ENCODE assay signal across 1 cellular context in the genomic region with DNA sequence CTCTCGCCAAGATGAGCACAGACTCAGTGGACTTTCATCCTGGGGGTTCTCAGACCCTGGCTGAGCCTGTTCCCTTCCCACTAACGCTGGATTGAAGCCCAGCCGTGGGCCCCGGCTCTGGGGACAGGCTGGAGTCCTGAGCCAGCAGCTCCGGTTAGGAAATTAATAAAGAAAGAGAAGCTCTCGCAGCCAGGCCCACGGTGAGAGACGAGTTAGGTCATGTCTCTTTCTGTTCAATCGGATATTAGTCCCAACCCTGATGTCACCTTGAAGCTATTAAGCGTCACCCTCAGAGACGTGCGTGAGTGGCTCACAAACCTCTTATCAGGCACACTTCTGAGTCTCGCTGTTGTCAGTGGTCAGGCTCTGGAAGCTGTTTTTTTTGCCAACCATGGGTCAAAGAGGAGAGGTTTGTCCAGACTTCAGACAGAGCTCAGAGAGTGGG.
A peak's percentile ranks its signal among the peaks of the same experiment; 100 is the strongest.
TF ChIP-seq lines count a peak whose summit lies in the region.

No MANE protein-coding gene starts in this region.

TF ChIP-seq in HepG2, 621 proteins besides CTCF, POLR2A, EP300 and RAD21 (continued from another document and continues in another):
- TF ChIP-seq NFATC3 (CRISPR knock-in tag; IDR thresholded peaks at IDR 0.05) = no peak
- peak; percentile 33; the same call in 1 of the 2 replicates for TF ChIP-seq ZFX (CRISPR knock-in tag; IDR thresholded peaks at IDR 0.05; ENCODE audit: low read depth)
- TF ChIP-seq, protein P1, sequence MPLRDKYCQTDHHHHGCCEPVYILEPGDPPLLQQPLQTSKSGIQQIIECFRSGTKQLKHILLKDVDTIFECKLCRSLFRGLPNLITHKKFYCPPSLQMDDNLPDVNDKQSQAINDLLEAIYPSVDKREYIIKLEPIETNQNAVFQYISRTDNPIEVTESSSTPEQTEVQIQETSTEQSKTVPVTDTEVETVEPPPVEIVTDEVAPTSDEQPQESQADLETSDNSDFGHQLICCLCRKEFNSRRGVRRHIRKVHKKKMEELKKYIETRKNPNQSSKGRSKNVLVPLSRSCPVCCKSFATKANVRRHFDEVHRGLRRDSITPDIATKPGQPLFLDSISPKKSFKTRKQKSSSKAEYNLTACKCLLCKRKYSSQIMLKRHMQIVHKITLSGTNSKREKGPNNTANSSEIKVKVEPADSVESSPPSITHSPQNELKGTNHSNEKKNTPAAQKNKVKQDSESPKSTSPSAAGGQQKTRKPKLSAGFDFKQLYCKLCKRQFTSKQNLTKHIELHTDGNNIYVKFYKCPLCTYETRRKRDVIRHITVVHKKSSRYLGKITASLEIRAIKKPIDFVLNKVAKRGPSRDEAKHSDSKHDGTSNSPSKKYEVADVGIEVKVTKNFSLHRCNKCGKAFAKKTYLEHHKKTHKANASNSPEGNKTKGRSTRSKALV (CRISPR knock-in tag; IDR thresholded peaks at IDR 0.05) = 0 out of 2 replicates have a peak, but pooled peaks have one; percentile 45
- no peak for TF ChIP-seq SETDB1 (CRISPR knock-in tag; IDR thresholded peaks at IDR 0.05; ENCODE audit: borderline replicate concordance)
- TF ChIP-seq ELF4 (CRISPR knock-in tag; IDR thresholded peaks at IDR 0.05; ENCODE audit: borderline replicate concordance) = no peak
- TF ChIP-seq HOXA5 (CRISPR knock-in tag; IDR thresholded peaks at IDR 0.05) = peak; percentile 42; the same call in 1 of the 2 replicates
- no peak for TF ChIP-seq SYNCRIP (IDR thresholded peaks at IDR 0.05; ENCODE audit: insufficient read depth, low read depth, low read length)
- TF ChIP-seq ASH2L (IDR thresholded peaks at IDR 0.05; ENCODE audit: insufficient read length, low read depth, low read length) = no peak
- TF ChIP-seq SATB2 (CRISPR knock-in tag; IDR thresholded peaks at IDR 0.05) = no peak
- no peak for TF ChIP-seq ZNF33A (CRISPR knock-in tag; IDR thresholded peaks at IDR 0.05; ENCODE audit: borderline replicate concordance)
- no peak for TF ChIP-seq ZNF713 (CRISPR knock-in tag; IDR thresholded peaks at IDR 0.05)
- 0 out of 2 replicates have a peak, but pooled peaks have one; percentile 42 for TF ChIP-seq MTA1 (CRISPR knock-in tag; IDR thresholded peaks at IDR 0.05; ENCODE audit: borderline replicate concordance)
- TF ChIP-seq HDAC2 (CRISPR knock-in tag; IDR thresholded peaks at IDR 0.05) = no peak
- TF ChIP-seq, protein P2, sequence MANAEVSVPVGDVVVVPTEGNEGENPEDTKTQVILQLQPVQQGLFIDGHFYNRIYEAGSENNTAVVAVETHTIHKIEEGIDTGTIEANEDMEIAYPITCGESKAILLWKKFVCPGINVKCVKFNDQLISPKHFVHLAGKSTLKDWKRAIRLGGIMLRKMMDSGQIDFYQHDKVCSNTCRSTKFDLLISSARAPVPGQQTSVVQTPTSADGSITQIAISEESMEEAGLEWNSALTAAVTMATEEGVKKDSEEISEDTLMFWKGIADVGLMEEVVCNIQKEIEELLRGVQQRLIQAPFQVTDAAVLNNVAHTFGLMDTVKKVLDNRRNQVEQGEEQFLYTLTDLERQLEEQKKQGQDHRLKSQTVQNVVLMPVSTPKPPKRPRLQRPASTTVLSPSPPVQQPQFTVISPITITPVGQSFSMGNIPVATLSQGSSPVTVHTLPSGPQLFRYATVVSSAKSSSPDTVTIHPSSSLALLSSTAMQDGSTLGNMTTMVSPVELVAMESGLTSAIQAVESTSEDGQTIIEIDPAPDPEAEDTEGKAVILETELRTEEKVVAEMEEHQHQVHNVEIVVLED (CRISPR knock-in tag; IDR thresholded peaks at IDR 0.05; ENCODE audit: borderline replicate concordance) = no peak
- TF ChIP-seq ZNF350 (CRISPR knock-in tag; IDR thresholded peaks at IDR 0.05; ENCODE audit: borderline replicate concordance, low read depth) = 0 out of 2 replicates have a peak, but pooled peaks have one; percentile 24
- TF ChIP-seq HDAC1 (CRISPR knock-in tag; IDR thresholded peaks at IDR 0.05) = no peak
- no peak for TF ChIP-seq NCOA5 (CRISPR knock-in tag; IDR thresholded peaks at IDR 0.05)
- TF ChIP-seq ZBTB7B (CRISPR knock-in tag; IDR thresholded peaks at IDR 0.05) = peak; percentile 32; the same call in 1 of the 2 replicates
- 0 out of 2 replicates have a peak, but pooled peaks have one; percentile 26 for TF ChIP-seq NFKB2 (CRISPR knock-in tag; IDR thresholded peaks at IDR 0.05; ENCODE audit: borderline replicate concordance)
- no peak for TF ChIP-seq ZNF552 (CRISPR knock-in tag; IDR thresholded peaks at IDR 0.05; ENCODE audit: borderline replicate concordance)
- TF ChIP-seq ZNF224 (CRISPR knock-in tag; IDR thresholded peaks at IDR 0.05) = no peak
- no peak for TF ChIP-seq REXO4 (CRISPR knock-in tag; IDR thresholded peaks at IDR 0.05; ENCODE audit: borderline replicate concordance)
- TF ChIP-seq, protein P3, sequence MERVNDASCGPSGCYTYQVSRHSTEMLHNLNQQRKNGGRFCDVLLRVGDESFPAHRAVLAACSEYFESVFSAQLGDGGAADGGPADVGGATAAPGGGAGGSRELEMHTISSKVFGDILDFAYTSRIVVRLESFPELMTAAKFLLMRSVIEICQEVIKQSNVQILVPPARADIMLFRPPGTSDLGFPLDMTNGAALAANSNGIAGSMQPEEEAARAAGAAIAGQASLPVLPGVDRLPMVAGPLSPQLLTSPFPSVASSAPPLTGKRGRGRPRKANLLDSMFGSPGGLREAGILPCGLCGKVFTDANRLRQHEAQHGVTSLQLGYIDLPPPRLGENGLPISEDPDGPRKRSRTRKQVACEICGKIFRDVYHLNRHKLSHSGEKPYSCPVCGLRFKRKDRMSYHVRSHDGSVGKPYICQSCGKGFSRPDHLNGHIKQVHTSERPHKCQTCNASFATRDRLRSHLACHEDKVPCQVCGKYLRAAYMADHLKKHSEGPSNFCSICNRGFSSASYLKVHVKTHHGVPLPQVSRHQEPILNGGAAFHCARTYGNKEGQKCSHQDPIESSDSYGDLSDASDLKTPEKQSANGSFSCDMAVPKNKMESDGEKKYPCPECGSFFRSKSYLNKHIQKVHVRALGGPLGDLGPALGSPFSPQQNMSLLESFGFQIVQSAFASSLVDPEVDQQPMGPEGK (CRISPR knock-in tag; IDR thresholded peaks at IDR 0.05) = no peak
- 0 out of 2 replicates have a peak, but pooled peaks have one; percentile 53 for TF ChIP-seq ZSCAN29 (CRISPR knock-in tag; conservative IDR thresholded peaks at IDR 0.05)
- TF ChIP-seq CCAR2 (optimal IDR thresholded peaks at IDR 0.05; ENCODE audit: low read depth, low read length) = no peak
- no peak for TF ChIP-seq NPAS2 (CRISPR knock-in tag; IDR thresholded peaks at IDR 0.05; ENCODE audit: borderline replicate concordance)
- TF ChIP-seq SMYD3 (CRISPR knock-in tag; IDR thresholded peaks at IDR 0.05) = no peak
- TF ChIP-seq, protein P4, sequence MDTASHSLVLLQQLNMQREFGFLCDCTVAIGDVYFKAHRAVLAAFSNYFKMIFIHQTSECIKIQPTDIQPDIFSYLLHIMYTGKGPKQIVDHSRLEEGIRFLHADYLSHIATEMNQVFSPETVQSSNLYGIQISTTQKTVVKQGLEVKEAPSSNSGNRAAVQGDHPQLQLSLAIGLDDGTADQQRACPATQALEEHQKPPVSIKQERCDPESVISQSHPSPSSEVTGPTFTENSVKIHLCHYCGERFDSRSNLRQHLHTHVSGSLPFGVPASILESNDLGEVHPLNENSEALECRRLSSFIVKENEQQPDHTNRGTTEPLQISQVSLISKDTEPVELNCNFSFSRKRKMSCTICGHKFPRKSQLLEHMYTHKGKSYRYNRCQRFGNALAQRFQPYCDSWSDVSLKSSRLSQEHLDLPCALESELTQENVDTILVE (CRISPR knock-in tag; IDR thresholded peaks at IDR 0.05) = no peak
- no peak for TF ChIP-seq PHF5A (CRISPR knock-in tag; IDR thresholded peaks at IDR 0.05; ENCODE audit: low read depth, unreplicated experiment)
- TF ChIP-seq, protein P5, sequence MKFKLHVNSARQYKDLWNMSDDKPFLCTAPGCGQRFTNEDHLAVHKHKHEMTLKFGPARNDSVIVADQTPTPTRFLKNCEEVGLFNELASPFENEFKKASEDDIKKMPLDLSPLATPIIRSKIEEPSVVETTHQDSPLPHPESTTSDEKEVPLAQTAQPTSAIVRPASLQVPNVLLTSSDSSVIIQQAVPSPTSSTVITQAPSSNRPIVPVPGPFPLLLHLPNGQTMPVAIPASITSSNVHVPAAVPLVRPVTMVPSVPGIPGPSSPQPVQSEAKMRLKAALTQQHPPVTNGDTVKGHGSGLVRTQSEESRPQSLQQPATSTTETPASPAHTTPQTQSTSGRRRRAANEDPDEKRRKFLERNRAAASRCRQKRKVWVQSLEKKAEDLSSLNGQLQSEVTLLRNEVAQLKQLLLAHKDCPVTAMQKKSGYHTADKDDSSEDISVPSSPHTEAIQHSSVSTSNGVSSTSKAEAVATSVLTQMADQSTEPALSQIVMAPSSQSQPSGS (CRISPR knock-in tag; IDR thresholded peaks at IDR 0.05) = peak; percentile 54; the same call in 1 of the 2 replicates
- no peak for TF ChIP-seq CENPT (CRISPR knock-in tag; IDR thresholded peaks at IDR 0.05; ENCODE audit: low read depth)
- TF ChIP-seq, protein P6, sequence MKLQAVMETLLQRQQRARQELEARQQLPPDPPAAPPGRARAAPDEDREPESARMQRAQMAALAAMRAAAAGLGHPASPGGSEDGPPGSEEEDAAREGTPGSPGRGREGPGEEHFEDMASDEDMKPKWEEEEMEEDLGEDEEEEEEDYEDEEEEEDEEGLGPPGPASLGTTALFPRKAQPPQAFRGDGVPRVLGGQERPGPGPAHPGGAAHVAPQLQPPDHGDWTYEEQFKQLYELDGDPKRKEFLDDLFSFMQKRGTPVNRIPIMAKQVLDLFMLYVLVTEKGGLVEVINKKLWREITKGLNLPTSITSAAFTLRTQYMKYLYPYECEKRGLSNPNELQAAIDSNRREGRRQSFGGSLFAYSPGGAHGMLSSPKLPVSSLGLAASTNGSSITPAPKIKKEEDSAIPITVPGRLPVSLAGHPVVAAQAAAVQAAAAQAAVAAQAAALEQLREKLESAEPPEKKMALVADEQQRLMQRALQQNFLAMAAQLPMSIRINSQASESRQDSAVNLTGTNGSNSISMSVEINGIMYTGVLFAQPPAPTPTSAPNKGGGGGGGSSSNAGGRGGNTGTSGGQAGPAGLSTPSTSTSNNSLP (IDR thresholded peaks at IDR 0.05; ENCODE audit: low read depth, low read length) = no peak
- TF ChIP-seq, protein P7, sequence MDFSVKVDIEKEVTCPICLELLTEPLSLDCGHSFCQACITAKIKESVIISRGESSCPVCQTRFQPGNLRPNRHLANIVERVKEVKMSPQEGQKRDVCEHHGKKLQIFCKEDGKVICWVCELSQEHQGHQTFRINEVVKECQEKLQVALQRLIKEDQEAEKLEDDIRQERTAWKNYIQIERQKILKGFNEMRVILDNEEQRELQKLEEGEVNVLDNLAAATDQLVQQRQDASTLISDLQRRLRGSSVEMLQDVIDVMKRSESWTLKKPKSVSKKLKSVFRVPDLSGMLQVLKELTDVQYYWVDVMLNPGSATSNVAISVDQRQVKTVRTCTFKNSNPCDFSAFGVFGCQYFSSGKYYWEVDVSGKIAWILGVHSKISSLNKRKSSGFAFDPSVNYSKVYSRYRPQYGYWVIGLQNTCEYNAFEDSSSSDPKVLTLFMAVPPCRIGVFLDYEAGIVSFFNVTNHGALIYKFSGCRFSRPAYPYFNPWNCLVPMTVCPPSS (IDR thresholded peaks at IDR 0.05) = no peak
- no peak for TF ChIP-seq ZFAT (CRISPR knock-in tag; conservative IDR thresholded peaks at IDR 0.05)
- TF ChIP-seq MAFG (CRISPR knock-in tag; IDR thresholded peaks at IDR 0.05) = no peak
- TF ChIP-seq, protein P8, sequence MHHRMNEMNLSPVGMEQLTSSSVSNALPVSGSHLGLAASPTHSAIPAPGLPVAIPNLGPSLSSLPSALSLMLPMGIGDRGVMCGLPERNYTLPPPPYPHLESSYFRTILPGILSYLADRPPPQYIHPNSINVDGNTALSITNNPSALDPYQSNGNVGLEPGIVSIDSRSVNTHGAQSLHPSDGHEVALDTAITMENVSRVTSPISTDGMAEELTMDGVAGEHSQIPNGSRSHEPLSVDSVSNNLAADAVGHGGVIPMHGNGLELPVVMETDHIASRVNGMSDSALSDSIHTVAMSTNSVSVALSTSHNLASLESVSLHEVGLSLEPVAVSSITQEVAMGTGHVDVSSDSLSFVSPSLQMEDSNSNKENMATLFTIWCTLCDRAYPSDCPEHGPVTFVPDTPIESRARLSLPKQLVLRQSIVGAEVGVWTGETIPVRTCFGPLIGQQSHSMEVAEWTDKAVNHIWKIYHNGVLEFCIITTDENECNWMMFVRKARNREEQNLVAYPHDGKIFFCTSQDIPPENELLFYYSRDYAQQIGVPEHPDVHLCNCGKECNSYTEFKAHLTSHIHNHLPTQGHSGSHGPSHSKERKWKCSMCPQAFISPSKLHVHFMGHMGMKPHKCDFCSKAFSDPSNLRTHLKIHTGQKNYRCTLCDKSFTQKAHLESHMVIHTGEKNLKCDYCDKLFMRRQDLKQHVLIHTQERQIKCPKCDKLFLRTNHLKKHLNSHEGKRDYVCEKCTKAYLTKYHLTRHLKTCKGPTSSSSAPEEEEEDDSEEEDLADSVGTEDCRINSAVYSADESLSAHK (CRISPR knock-in tag; IDR thresholded peaks at IDR 0.05; ENCODE audit: borderline replicate concordance) = no peak
- TF ChIP-seq, protein P9, sequence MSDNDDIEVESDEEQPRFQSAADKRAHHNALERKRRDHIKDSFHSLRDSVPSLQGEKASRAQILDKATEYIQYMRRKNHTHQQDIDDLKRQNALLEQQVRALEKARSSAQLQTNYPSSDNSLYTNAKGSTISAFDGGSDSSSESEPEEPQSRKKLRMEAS (IDR thresholded peaks at IDR 0.05) = 0 out of 2 replicates have a peak, but pooled peaks have one; percentile 13
- TF ChIP-seq, protein P10, sequence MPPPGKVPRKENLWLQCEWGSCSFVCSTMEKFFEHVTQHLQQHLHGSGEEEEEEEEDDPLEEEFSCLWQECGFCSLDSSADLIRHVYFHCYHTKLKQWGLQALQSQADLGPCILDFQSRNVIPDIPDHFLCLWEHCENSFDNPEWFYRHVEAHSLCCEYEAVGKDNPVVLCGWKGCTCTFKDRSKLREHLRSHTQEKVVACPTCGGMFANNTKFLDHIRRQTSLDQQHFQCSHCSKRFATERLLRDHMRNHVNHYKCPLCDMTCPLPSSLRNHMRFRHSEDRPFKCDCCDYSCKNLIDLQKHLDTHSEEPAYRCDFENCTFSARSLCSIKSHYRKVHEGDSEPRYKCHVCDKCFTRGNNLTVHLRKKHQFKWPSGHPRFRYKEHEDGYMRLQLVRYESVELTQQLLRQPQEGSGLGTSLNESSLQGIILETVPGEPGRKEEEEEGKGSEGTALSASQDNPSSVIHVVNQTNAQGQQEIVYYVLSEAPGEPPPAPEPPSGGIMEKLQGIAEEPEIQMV (CRISPR knock-in tag; IDR thresholded peaks at IDR 0.05; ENCODE audit: low read depth) = 0 out of 2 replicates have a peak, but pooled peaks have one; percentile 18
- TF ChIP-seq ZNF205 (CRISPR knock-in tag; IDR thresholded peaks at IDR 0.05) = no peak
- TF ChIP-seq, protein P11, sequence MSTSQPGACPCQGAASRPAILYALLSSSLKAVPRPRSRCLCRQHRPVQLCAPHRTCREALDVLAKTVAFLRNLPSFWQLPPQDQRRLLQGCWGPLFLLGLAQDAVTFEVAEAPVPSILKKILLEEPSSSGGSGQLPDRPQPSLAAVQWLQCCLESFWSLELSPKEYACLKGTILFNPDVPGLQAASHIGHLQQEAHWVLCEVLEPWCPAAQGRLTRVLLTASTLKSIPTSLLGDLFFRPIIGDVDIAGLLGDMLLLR (CRISPR knock-in tag; IDR thresholded peaks at IDR 0.05) = no peak
- TF ChIP-seq ATAD3A (CRISPR knock-in tag; IDR thresholded peaks at IDR 0.05) = no peak
- TF ChIP-seq CBX1 (IDR thresholded peaks at IDR 0.05; ENCODE audit: low read depth) = no peak
- TF ChIP-seq HIVEP1 (CRISPR knock-in tag; IDR thresholded peaks at IDR 0.05) = no peak
